Comparison of ENCODE assay signal across 21 cellular contexts in the genomic region with DNA sequence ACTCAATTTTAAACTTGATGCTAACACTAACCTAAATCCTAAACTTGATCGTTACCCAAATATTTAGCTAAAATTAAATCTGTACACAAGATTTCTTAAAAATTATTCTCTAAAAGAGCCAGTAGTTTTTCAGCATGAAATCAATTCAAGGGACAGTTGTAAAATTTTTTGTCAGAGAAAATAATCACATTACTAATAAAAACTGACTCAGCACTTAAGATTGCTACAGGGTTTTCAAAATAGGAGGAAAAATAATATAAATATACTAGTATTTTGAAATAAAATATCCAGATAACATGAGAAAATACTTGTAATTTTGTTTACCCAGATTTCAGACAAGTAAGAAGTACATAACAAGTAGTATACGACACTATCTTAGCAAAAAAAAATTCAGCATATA.
"Had no signal": no experiment of that assay in that cellular context is flagged by ENCODE, and none has a peak within 500 bp of the region (broad histone marks: within the 10 kb centered on the region; RNA-seq: fewer than 3 reads in every experiment).

No MANE protein-coding gene starts in this region.

- H2AFZ ChIP-seq: hepatocyte had no signal

- H3K4me2 ChIP-seq: hepatocyte had no signal

- H3K4me1 Mint-ChIP-seq: immature natural killer cell; naive thymus-derived CD4-positive, alpha-beta T cell had no signal

- H3K4me1 ChIP-seq: esophagus muscularis mucosa, foreskin keratinocyte, gastroesophageal sphincter, heart left ventricle, left lung, lower lobe of right lung had no signal

- H3K27ac ChIP-seq: coronary artery, dorsolateral prefrontal cortex, esophagus muscularis mucosa, foreskin keratinocyte, gastroesophageal sphincter, heart left ventricle, hepatocyte, left lung, lower lobe of right lung had no signal

- H3K79me2 ChIP-seq: hepatocyte had no signal

- H3K36me3 Mint-ChIP-seq: immature natural killer cell; naive thymus-derived CD4-positive, alpha-beta T cell had no signal

- H3K4me3 ChIP-seq: coronary artery, dorsolateral prefrontal cortex, esophagus muscularis mucosa, gastroesophageal sphincter, heart left ventricle, hepatocyte, left lung, lower lobe of right lung had no signal

- DNase-seq: dermis blood vessel endothelial cell; dorsolateral prefrontal cortex; effector CD4-positive, alpha-beta T cell; effector memory CD4-positive, alpha-beta T cell; foreskin keratinocyte; heart left ventricle; hypothalamus; immature natural killer cell; islet precursor cell; left cardiac atrium; left lung; left ventricle myocardium superior; lower lobe of right lung; mesendoderm; midbrain; naive thymus-derived CD4-positive, alpha-beta T cell had no signal

- H3K27me3 Mint-ChIP-seq: naive thymus-derived CD4-positive, alpha-beta T cell had no signal

- FAIRE-seq: endothelial cell of umbilical vein had no signal

- H3K27me3 ChIP-seq: dorsolateral prefrontal cortex, esophagus muscularis mucosa, foreskin keratinocyte, gastroesophageal sphincter, heart left ventricle, hepatocyte, left lung had no signal

- ATAC-seq: foreskin keratinocyte; gastroesophageal sphincter; heart left ventricle; left cardiac atrium; left lung; left ventricle myocardium superior; lower lobe of right lung; naive thymus-derived CD4-positive, alpha-beta T cell had no signal

- H3K36me3 ChIP-seq: esophagus muscularis mucosa, gastroesophageal sphincter, heart left ventricle, left lung, lower lobe of right lung had no signal

- H3K9me3 ChIP-seq: esophagus muscularis mucosa, gastroesophageal sphincter, lower lobe of right lung had no signal

- H3K4me3 Mint-ChIP-seq: immature natural killer cell; naive thymus-derived CD4-positive, alpha-beta T cell had no signal

- H3K27ac Mint-ChIP-seq: immature natural killer cell; naive thymus-derived CD4-positive, alpha-beta T cell had no signal
